15 cellular contexts compared by ENCODE assay signal in the genomic region with DNA sequence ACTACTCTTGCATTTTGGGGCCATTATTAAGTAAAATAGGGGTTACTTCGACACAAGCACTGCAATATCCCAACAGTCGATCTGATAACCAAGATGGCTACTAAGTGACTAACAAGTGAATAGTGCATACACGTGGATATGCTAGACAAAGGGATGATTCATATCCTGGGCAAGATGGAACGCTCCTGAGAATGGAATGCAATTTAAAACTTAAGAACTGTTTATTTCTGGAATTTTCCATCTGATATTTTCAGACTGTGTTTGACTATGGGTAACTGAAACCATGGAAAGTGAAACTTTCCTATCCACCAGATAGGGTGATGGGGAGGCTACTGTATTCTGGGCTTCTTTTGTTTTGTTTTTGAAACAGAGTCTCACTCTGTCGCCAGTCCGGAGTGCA.
DNase-seq lines count a peak whose midpoint lies in the region; ATAC-seq, FAIRE-seq and TF ChIP-seq lines count a peak whose summit lies in the region.
"Had no signal": no experiment of that assay in that cellular context is flagged by ENCODE, and none has a peak within 500 bp of the region (broad histone marks: within the 10 kb centered on the region; RNA-seq: fewer than 3 reads in every experiment).

No MANE protein-coding gene starts in this region.

- peak overlapping the region; percentile 39; the same call in 2 of the 3 replicates for H3K4me2 ChIP-seq in A549

- TF ChIP-seq POLR2A in A549 (IDR thresholded peaks at IDR 0.05; ENCODE audit: low read length) (no peak), GM12892 (IDR thresholded peaks at IDR 0.05; ENCODE audit: low read depth, low read length) (no peak)

- ATAC-seq in A549 (peak; percentile 71 to 81; a peak in 5 of 6 replicates), GM18858 (IDR thresholded peaks at IDR 0.05; ENCODE audit: unreplicated experiment) (no peak)

- no peak for TF ChIP-seq EP300 in A549 (IDR thresholded peaks at IDR 0.05)

- no peaks in the 10 kb centered on the region for H3K9me3 ChIP-seq in A549
- H3K9me3 ChIP-seq: BE2C, tibial nerve had no signal

- H3K4me1 ChIP-seq in A549 = peaks cover 27% of the 10 kb centered on the region
- H3K4me1 ChIP-seq: BE2C had no signal

- peak overlapping the region; percentile 35 to 72; a peak in 5 of 6 replicates for H3K27ac ChIP-seq in A549
- H3K27ac ChIP-seq: tibial nerve had no signal

- FAIRE-seq in A549 (lab: Jason Lieb, UNC) = no peak
- FAIRE-seq in GM12892 (lab: Jason Lieb, UNC) = no peak
- FAIRE-seq: colon had no signal

- TF ChIP-seq CTCF in A549 (IDR thresholded peaks at IDR 0.05) = no peak
- no peak for TF ChIP-seq CTCF in astrocyte of the cerebellum (IDR thresholded peaks at IDR 0.05; ENCODE audit: low read depth, low read length, missing control alignments)

- CTCF ChIA-PET in A549 (lab: Yijun Ruan, JAX) = no interaction called here

- 48% methylated on average over 6 of the region's 6 CpGs for WGBS in A549 (ENCODE audit: missing lambda C conversion rate)

- no peak for TF ChIP-seq RAD21 in A549 (conservative IDR thresholded peaks at IDR 0.05 in 1 of 2, IDR thresholded peaks at IDR 0.05 in 1 of 2)

- DNase-seq in A549 (ENCODE audit: low read depth in 1 of 2, low spot score in 1 of 2) = peak; percentile 19 to 76
- DNase-seq in HK-2 (ENCODE audit: unreplicated experiment) = peak; percentile 5
- DNase-seq in astrocyte of the cerebellum (ENCODE audit: low read depth) = peak; percentile 69
- peak; percentile 86 for DNase-seq in glomerular endothelial cell (ENCODE audit: extremely low read depth, low read depth, low spot score)
- no peak for DNase-seq in NK-92 (lab: John Stamatoyannopoulos, UW; ENCODE audit: unreplicated experiment)
- DNase-seq in GM12892 (ENCODE audit: insufficient read length) = no peak
- DNase-seq in activated gamma-delta T cell (lab: John Stamatoyannopoulos, UW) = no peak
- DNase-seq: activated CD8-positive, alpha-beta memory T cell treated with anti-CD3 and anti-CD28 coated beads, Interleukin-2, amount 50 U/mL, for 4 hours; BE2C; MM.1S; NCI-H82; T1000 had no signal

- H3K4me3 ChIP-seq in A549 (no peak overlapping the region), astrocyte of the cerebellum (ENCODE audit: low read depth, low read length) (no peak overlapping the region)
- H3K4me3 ChIP-seq: tibial nerve had no signal

- POLR2A ChIA-PET in A549 (lab: Yijun Ruan, JAX) = no interaction called here

- in situ Hi-C loops in astrocyte of the cerebellum (cut with HindIII; ENCODE audit: low sequenced_read_pairs) = no loop called here

TF ChIP-seq in A549, 52 proteins besides CTCF, POLR2A, EP300 and RAD21:
- TF ChIP-seq CBX8 (IDR thresholded peaks at IDR 0.05) = no peak
- TF ChIP-seq GATA3 (IDR thresholded peaks at IDR 0.05; ENCODE audit: borderline replicate concordance) = no peak
- TF ChIP-seq RFX5 (IDR thresholded peaks at IDR 0.05) = no peak
- TF ChIP-seq ZFP36 (IDR thresholded peaks at IDR 0.05; ENCODE audit: borderline replicate concordance, partially characterized antibody) = no peak
- TF ChIP-seq NFE2L2 (conservative IDR thresholded peaks at IDR 0.05; ENCODE audit: low read length) = no peak
- no peak for TF ChIP-seq FOSL2 (IDR thresholded peaks at IDR 0.05)
- TF ChIP-seq FOSL2 (CRISPR knock-in tag; IDR thresholded peaks at IDR 0.05) = peak; percentile 68
- TF ChIP-seq, protein P1, sequence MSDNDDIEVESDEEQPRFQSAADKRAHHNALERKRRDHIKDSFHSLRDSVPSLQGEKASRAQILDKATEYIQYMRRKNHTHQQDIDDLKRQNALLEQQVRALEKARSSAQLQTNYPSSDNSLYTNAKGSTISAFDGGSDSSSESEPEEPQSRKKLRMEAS (IDR thresholded peaks at IDR 0.05) = peak; percentile 62
TF ChIP-seq in A549: peak in this region for 2.

Comparison
In these comparisons a context has a peak if more than half of its experiments do, and no peak if none do; other contexts are left out.
1. DNase-seq: peak in A549 (2 of 2), HK-2 (single experiment), astrocyte of the cerebellum (single experiment) and glomerular endothelial cell (single experiment); none in NK-92 (single experiment), GM12892 (single experiment) and activated gamma-delta T cell (single experiment).